In the genomic region with DNA sequence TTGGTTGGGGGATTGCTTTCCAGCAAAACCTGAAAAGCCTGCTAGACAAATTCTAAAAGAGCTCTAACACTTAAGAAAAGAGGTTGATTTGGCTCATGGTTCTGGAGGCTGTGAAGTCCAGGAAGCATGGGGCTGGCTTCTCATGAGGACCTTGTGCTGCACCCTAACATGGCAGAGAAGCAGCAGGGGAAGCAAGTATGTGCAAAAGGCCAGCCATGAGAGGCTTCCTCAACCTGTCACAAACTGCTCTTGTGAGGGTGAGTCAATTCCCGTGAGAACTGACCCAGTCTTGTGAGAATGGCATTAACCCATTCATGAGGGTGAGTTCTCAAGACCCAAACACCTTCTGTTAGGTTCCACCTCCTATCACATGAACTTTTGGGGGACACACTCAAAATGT, we compare ENCODE assay signal across 18 cellular contexts. TPM values are rescaled to one million over a fixed set of nuclear protein-coding genes. Genes with fewer than 3 reads are reported as not detected.
DNase-seq lines count a peak whose midpoint lies in the region; TF ChIP-seq lines count a peak whose summit lies in the region.
"Had no signal": no experiment of that assay in that cellular context is flagged by ENCODE, and none has a peak within 500 bp of the region (broad histone marks: within the 10 kb centered on the region; RNA-seq: fewer than 3 reads in every experiment).

No MANE protein-coding gene starts in this region.

- no peak for TF ChIP-seq CTCF in Calu3 (IDR thresholded peaks at IDR 0.05; ENCODE audit: unreplicated experiment)
- no peak for TF ChIP-seq CTCF in endodermal cell (conservative IDR thresholded peaks at IDR 0.05)
- TF ChIP-seq CTCF in osteocyte (IDR thresholded peaks at IDR 0.05): no peak

- CTCF ChIA-PET in Calu3 (lab: Charles Lee): interaction anchor here (0.7 to 4.1 kb wide), 3 partner anchors 53 to 739 kb away, joined by 3 to 47 read pairs (median 3); partner anchors contain the start of gene IGFBP3

- peaks cover 9% of the 10 kb centered on the region for H3K4me1 ChIP-seq in endodermal cell (ENCODE audit: control insufficient read depth, insufficient read depth, low read length)

- H3K9me3 Mint-ChIP-seq in Calu3 (ENCODE audit: low read depth, unreplicated experiment): no peaks in the 10 kb centered on the region
- no peaks in the 10 kb centered on the region for H3K9me3 Mint-ChIP-seq in endodermal cell
- no peaks in the 10 kb centered on the region for H3K9me3 Mint-ChIP-seq in osteocyte (ENCODE audit: unreplicated experiment)

- DNase-seq in Calu3 (no peak), LHCN-M2 (ENCODE audit: low read depth) (peak; percentile 60), endodermal cell (peak; percentile 17), osteocyte (ENCODE audit: extremely low spot score, unreplicated experiment) (peak; percentile 34), NCI-H2029 (lab: John Stamatoyannopoulos, UW) (no peak), SHP77 treated with DMSO at 0.1 percent for 48 hours (lab: John Stamatoyannopoulos, UW) (no peak), NCI-H82 (lab: John Stamatoyannopoulos, UW) (no peak)
- DNase-seq: ACHN; CD4-positive, CD25-positive, alpha-beta regulatory T cell; DMS79 treated with DMSO at 0.1 percent for 48 hours; GDM1; Karpas-422; MV-4-11; NCI-H146; NCI-H2227 treated with DMSO at 0.1 percent for 48 hours; NCI-H524 treated with DMSO at 0.1 percent for 48 hours; PC-3 had no signal

- no peaks in the 10 kb centered on the region for H3K27me3 ChIP-seq in endodermal cell (ENCODE audit: control insufficient read depth, insufficient read depth, low read length, poor library complexity, severe bottlenecking)

- H3K27ac Mint-ChIP-seq in Calu3 (ENCODE audit: unreplicated experiment) (peak overlapping the region; percentile 75), endodermal cell (no peak overlapping the region), osteocyte (ENCODE audit: unreplicated experiment) (no peak overlapping the region)
- H3K27ac Mint-ChIP-seq: CD4-positive, CD25-positive, alpha-beta regulatory T cell had no signal

- peaks cover 28% of the 10 kb centered on the region for H3K36me3 Mint-ChIP-seq in Calu3 (ENCODE audit: insufficient read depth, unreplicated experiment)
- no peaks in the 10 kb centered on the region for H3K36me3 Mint-ChIP-seq in endodermal cell (ENCODE audit: low read depth)
- H3K36me3 Mint-ChIP-seq in osteocyte (ENCODE audit: unreplicated experiment): no peaks in the 10 kb centered on the region
- H3K36me3 Mint-ChIP-seq: CD4-positive, CD25-positive, alpha-beta regulatory T cell had no signal

- intact Hi-C loops in Calu3 (cut with micrococcal nuclease; ENCODE audit: unreplicated experiment): loop anchor here (5.0 kb wide), 1 partner anchor 677 kb away; no protein-coding TSS in a partner anchor

- H3K4me3 Mint-ChIP-seq in Calu3 (ENCODE audit: low read depth, unreplicated experiment): no peak overlapping the region
- H3K4me3 Mint-ChIP-seq in endodermal cell: no peak overlapping the region
- no peak overlapping the region for H3K4me3 Mint-ChIP-seq in osteocyte (ENCODE audit: unreplicated experiment)
- H3K4me3 Mint-ChIP-seq: CD4-positive, CD25-positive, alpha-beta regulatory T cell had no signal

- H3K27me3 Mint-ChIP-seq in Calu3 (ENCODE audit: unreplicated experiment) (no peaks in the 10 kb centered on the region), endodermal cell (ENCODE audit: insufficient read depth) (peaks cover 2% of the 10 kb centered on the region), osteocyte (ENCODE audit: unreplicated experiment) (no peaks in the 10 kb centered on the region)
- H3K27me3 Mint-ChIP-seq: CD4-positive, CD25-positive, alpha-beta regulatory T cell had no signal

- H3K4me1 Mint-ChIP-seq in Calu3 (ENCODE audit: low read depth, unreplicated experiment) (peaks cover 72% of the 10 kb centered on the region), endodermal cell (peaks cover 16% of the 10 kb centered on the region), osteocyte (ENCODE audit: unreplicated experiment) (peaks cover 56% of the 10 kb centered on the region)

- BruUV-seq in Calu3 (replicated peaks; lab: Mats Ljungman, UMichigan): no TSS peak

- H3K9me3 ChIP-seq in endodermal cell (ENCODE audit: control insufficient read depth, low read length): no peaks in the 10 kb centered on the region

- WGBS in endodermal cell (ENCODE audit: insufficient coverage in 1 of 2, insufficient read length in 1 of 2), 2 experiments: 80 to 83% methylated on average over 1 of the region's 1 CpG

- H3K9ac ChIP-seq in endodermal cell (ENCODE audit: extremely low read depth, low read length, poor library complexity, severe bottlenecking): no peak overlapping the region

- no peak overlapping the region for H3K27ac ChIP-seq in endodermal cell (ENCODE audit: low read depth, low read length)
- H3K27ac ChIP-seq: SK-N-MC had no signal

- H3K4me3 ChIP-seq in endodermal cell (ENCODE audit: low read length): no peak overlapping the region
- H3K4me3 ChIP-seq: SK-N-MC had no signal

- H3K36me3 ChIP-seq in endodermal cell (ENCODE audit: control insufficient read depth, insufficient read depth, low read length): no peaks in the 10 kb centered on the region

RNA-seq across cellular contexts. Expression of gene IGFBP3, which starts 54.3 kb away (rescaled TPM):
- 221 and 315 TPM in 2 replicates for total RNA-seq in Calu3 (2022)
- total RNA-seq in LHCN-M2 (2014; rRNA removed): 14.0 and 31.9 TPM in 2 replicates
- polyA plus RNA-seq in LHCN-M2 (2012): 150 TPM
- 10 to 100 TPM in 1 of 2 donors, 1 to 10 TPM in 1; 7.4 to 20.3 TPM for total RNA-seq in endodermal cell
- polyA plus RNA-seq in endodermal cell (2013, experiment 1 of 2): 19.3 TPM
- 13.4 TPM for polyA plus RNA-seq in endodermal cell (2013, experiment 2 of 2)
- total RNA-seq in osteocyte: 294 and 321 TPM in 2 replicates

Comparison
In these comparisons a context has a peak if more than half of its experiments do, and no peak if none do; other contexts are left out.
1. DNase-seq: peak in LHCN-M2 (single experiment), endodermal cell (single experiment) and osteocyte (single experiment); none in Calu3 (single experiment), NCI-H2029 (single experiment), SHP77 treated with DMSO at 0.1 percent for 48 hours (single experiment) and NCI-H82 (single experiment).